2 cellular contexts compared by ENCODE assay signal in genomic region chr14:76768201-76768656, GRCh38.
TF ChIP-seq lines count a peak whose summit lies in the region.

No MANE protein-coding gene starts in this region.

TF ChIP-seq in SK-N-SH, 30 proteins besides CTCF, POLR2A, EP300 and RAD21 (continued from another document):
- TF ChIP-seq USF2 (IDR thresholded peaks at IDR 0.05; ENCODE audit: borderline replicate concordance, low read depth, low read length), result no peak
- no peak for TF ChIP-seq IRF3 (IDR thresholded peaks at IDR 0.05; ENCODE audit: low read depth, low read length)
- TF ChIP-seq FOXM1 (IDR thresholded peaks at IDR 0.05; ENCODE audit: low read depth), result no peak
- TF ChIP-seq SIN3A (IDR thresholded peaks at IDR 0.05; ENCODE audit: borderline replicate concordance, low read depth, low read length), result no peak
- TF ChIP-seq GATA2 (CRISPR knock-in tag; IDR thresholded peaks at IDR 0.05), result no peak
- TF ChIP-seq RCOR1 (IDR thresholded peaks at IDR 0.05; ENCODE audit: low read length), result no peak
- TF ChIP-seq YY1 (IDR thresholded peaks at IDR 0.05; ENCODE audit: low read depth), result no peak
- TF ChIP-seq TCF12 (IDR thresholded peaks at IDR 0.05), result no peak
- TF ChIP-seq CHD2 (IDR thresholded peaks at IDR 0.05; ENCODE audit: low read length, partially characterized antibody), result no peak
- no peak for TF ChIP-seq GABPA (IDR thresholded peaks at IDR 0.05; ENCODE audit: low read depth)
- no peak for TF ChIP-seq JUND (IDR thresholded peaks at IDR 0.05)
- no peak for TF ChIP-seq MXI1 (IDR thresholded peaks at IDR 0.05; ENCODE audit: low read depth, low read length)

TF ChIP-seq in SK-N-SH treated with all-trans-retinoic acid at 6 μM for 48 hours, 23 proteins besides CTCF, POLR2A, EP300 and RAD21 (continued from another document):
- no peak for TF ChIP-seq TSHZ2 (CRISPR knock-in tag; IDR thresholded peaks at IDR 0.05)
- TF ChIP-seq ISL1 (CRISPR knock-in tag; IDR thresholded peaks at IDR 0.05), result no peak
- no peak for TF ChIP-seq TCF4 (CRISPR knock-in tag; IDR thresholded peaks at IDR 0.05; ENCODE audit: borderline replicate concordance)
- no peak for TF ChIP-seq ZFP3 (CRISPR knock-in tag; IDR thresholded peaks at IDR 0.05)
- TF ChIP-seq CREB5 (CRISPR knock-in tag; IDR thresholded peaks at IDR 0.05; ENCODE audit: low read depth), result no peak
- TF ChIP-seq ZNF70 (CRISPR knock-in tag; IDR thresholded peaks at IDR 0.05), result no peak
